In the genomic region with DNA sequence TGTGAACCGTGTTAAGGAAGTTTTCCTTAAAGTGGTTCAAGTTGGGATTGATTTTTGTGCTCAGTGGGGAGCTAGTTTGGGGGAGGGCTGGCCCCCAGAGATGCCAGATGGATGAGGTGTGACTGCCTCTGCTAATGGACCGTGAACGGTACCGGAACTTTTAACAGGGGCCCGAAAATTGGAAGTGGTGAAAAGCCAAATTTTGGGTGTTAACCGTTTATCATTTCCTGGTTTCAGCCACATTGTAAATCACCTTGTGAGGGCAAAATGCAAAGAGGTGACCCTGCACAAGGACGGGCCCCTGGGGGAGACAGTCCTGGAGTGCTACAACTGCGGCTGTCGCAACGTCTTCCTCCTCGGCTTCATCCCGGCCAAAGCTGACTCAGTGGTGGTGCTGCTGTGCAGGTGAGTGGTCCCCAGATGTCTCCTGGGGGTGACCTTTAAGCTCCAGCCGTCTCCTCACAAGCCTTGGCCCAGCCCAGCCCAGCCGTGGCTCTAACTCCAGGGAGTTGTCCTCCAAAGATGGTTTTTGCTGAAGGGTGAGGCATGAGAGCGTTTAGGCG, we compare ENCODE assay signal across 10 cellular contexts. TPM values are rescaled to one million over a fixed set of nuclear protein-coding genes. Genes with fewer than 3 reads are reported as not detected.
DNase-seq lines count a peak whose midpoint lies in the region; ATAC-seq and TF ChIP-seq lines count a peak whose summit lies in the region.
"Had no signal": no experiment of that assay in that cellular context is flagged by ENCODE, and none has a peak within 500 bp of the region (broad histone marks: within the 10 kb centered on the region; RNA-seq: fewer than 3 reads in every experiment).

No MANE protein-coding gene starts in this region.

- no peak overlapping the region for H2BK120ac ChIP-seq in IMR-90 (ENCODE audit: low read depth, low read length)

- 0 out of 2 replicates have a peak overlapping the region, but pooled peaks have one; percentile 40 for H3K23ac ChIP-seq in IMR-90 (ENCODE audit: low read depth, low read length)

- ATAC-seq in IMR-90 (ENCODE audit: low read depth) = no peak
- no peak for ATAC-seq in left lung
- ATAC-seq in esophagus mucosa = no peak
- no peak for ATAC-seq in HG02852 (IDR thresholded peaks at IDR 0.05; ENCODE audit: unreplicated experiment)

- H2AK9ac ChIP-seq in IMR-90 (replicated peaks; ENCODE audit: low read depth, low read length, poor library complexity) = no peak overlapping the region

- H4K20me1 ChIP-seq in IMR-90 (ENCODE audit: insufficient read depth, low read length) = peaks cover 71% of the 10 kb centered on the region

- H3K27ac ChIP-seq in IMR-90 (ENCODE audit: insufficient read depth, low read length) (no peak overlapping the region), ascending aorta (peak overlapping the region; percentile 81 to 90), left lung (peak overlapping the region; percentile 75 to 96), testis (peak overlapping the region; percentile 75 to 86)

- POLR2A ChIA-PET in IMR-90 (lab: Charles Lee; ENCODE audit: unreplicated experiment) = no interaction called here

- WGBS in IMR-90 (ENCODE audit: extremely low coverage in 2 of 2, insufficient read length in 1 of 2), 2 experiments = 68% methylated on average over 7 of the region's 16 CpGs; no CpG with 5 or more reads in 1 of the 2 experiments
- WGBS in testis, 2 donors = 45 to 53% methylated on average over 15 to 16 of the region's 16 CpGs

- H2BK15ac ChIP-seq in IMR-90 (ENCODE audit: low read depth, low read length) = no peak overlapping the region

- H3K79me1 ChIP-seq in IMR-90 (ENCODE audit: low read depth in 1 of 2, low read length in 2 of 2) = peaks cover 34 to 85% of the 10 kb centered on the region in 2 experiments

- BruUV-seq in IMR-90 (replicated peaks; lab: Mats Ljungman, UMichigan) = no TSS peak

- no peak overlapping the region for H3K4me2 ChIP-seq in IMR-90 (ENCODE audit: low read depth, low read length)

- H3K4ac ChIP-seq in IMR-90 (ENCODE audit: low read depth, low read length) = no peak overlapping the region

- H3K36me3 ChIP-seq in IMR-90 (ENCODE audit: control insufficient read depth, insufficient read depth, low read length) (peaks cover 55% of the 10 kb centered on the region), ascending aorta (peaks cover 49% of the 10 kb centered on the region in 2 donors), left lung (peaks cover 4 to 68% of the 10 kb centered on the region in 2 donors), testis (ENCODE audit: low read depth, missing control alignments) (no peaks in the 10 kb centered on the region)

- no peak overlapping the region for H4K8ac ChIP-seq in IMR-90 (ENCODE audit: low read depth in 2 of 2, low read length in 2 of 2)

- no peak overlapping the region for H3K56ac ChIP-seq in IMR-90 (ENCODE audit: extremely low read depth, insufficient read depth, low read length)

- in situ Hi-C loops in IMR-90 (cut with MboI; ENCODE audit: low sequenced_read_pairs) = loop anchor here (5.0 kb wide), 1 partner anchor 398 kb away; no protein-coding TSS in a partner anchor

- H3K27me3 ChIP-seq in IMR-90 (ENCODE audit: control insufficient read depth, insufficient read depth, low read length) = no peaks in the 10 kb centered on the region
- no peaks in the 10 kb centered on the region for H3K27me3 ChIP-seq in ascending aorta
- H3K27me3 ChIP-seq in left lung = no peaks in the 10 kb centered on the region
- H3K27me3 ChIP-seq in testis = no peaks in the 10 kb centered on the region

- H3K18ac ChIP-seq in IMR-90 (ENCODE audit: low read depth, low read length) = no peak overlapping the region

- TF ChIP-seq CTCF in IMR-90 (conservative IDR thresholded peaks at IDR 0.05; ENCODE audit: low read depth, low read length) (no peak), ascending aorta (IDR thresholded peaks at IDR 0.05) (no peak), left lung (IDR thresholded peaks at IDR 0.05) (no peak), testis (IDR thresholded peaks at IDR 0.05) (no peak)

- H4K5ac ChIP-seq in IMR-90 (ENCODE audit: low read depth, low read length) = no peak overlapping the region

- no peaks in the 10 kb centered on the region for H3K9me1 ChIP-seq in IMR-90 (ENCODE audit: insufficient read depth, low read length)

- H3K14ac ChIP-seq in IMR-90 (replicated peaks; ENCODE audit: low read depth, low read length) = no peak overlapping the region

- intact Hi-C loops in IMR-90 (cut with micrococcal nuclease) (loop anchor here (5.0 to 10.0 kb wide), 2 partner anchors 175 to 278 kb away; partner anchors contain the start of gene UBA52), ascending aorta (cut with DNase I) (loop anchor here (2.0 to 10.0 kb wide), 3 partner anchors 165 to 393 kb away; partner anchors contain the start of gene CRTC1), left lung (cut with DNase I) (loop anchor here in 1 of 2 donors (10.0 kb wide), 1 partner anchor 395 kb away; no protein-coding TSS in a partner anchor), testis (cut with DNase I; ENCODE audit: low total_unique reads) (loop anchor here (10.0 kb wide), 1 partner anchor 255 kb away; no protein-coding TSS in a partner anchor)

- TF ChIP-seq POLR2A in IMR-90 (IDR thresholded peaks at IDR 0.05; ENCODE audit: low read depth, low read length) = no peak
- no peak for TF ChIP-seq POLR2A in testis (IDR thresholded peaks at IDR 0.05)

- DNase-seq in IMR-90 (no peak), ascending aorta (ENCODE audit: low spot score in 2 of 2) (no peak), left lung (no peak), testis (no peak), NCI-H187 (lab: John Stamatoyannopoulos, UW) (no peak)
- DNase-seq: activated CD8-positive, alpha-beta memory T cell treated with anti-CD3 and anti-CD28 coated beads, Interleukin-2, amount 50 U/mL, for 4 hours; NCI-H146 had no signal

- CTCF ChIA-PET in IMR-90 (lab: Yijun Ruan, JAX) = no interaction called here

- no peaks in the 10 kb centered on the region for H3K9me3 ChIP-seq in IMR-90 (ENCODE audit: control insufficient read depth, insufficient read depth, low read length)
- H3K9me3 ChIP-seq in ascending aorta = no peaks in the 10 kb centered on the region
- no peaks in the 10 kb centered on the region for H3K9me3 ChIP-seq in left lung
- no peaks in the 10 kb centered on the region for H3K9me3 ChIP-seq in testis

- no peak for TF ChIP-seq RAD21 in IMR-90 (IDR thresholded peaks at IDR 0.05; ENCODE audit: low read length)

- no peak overlapping the region for H2BK20ac ChIP-seq in IMR-90 (ENCODE audit: low read depth, low read length)

- peaks cover 11% of the 10 kb centered on the region for H3K4me1 ChIP-seq in IMR-90 (ENCODE audit: control insufficient read depth, insufficient read depth, low read length)
- peaks cover 23 to 43% of the 10 kb centered on the region in 2 donors for H3K4me1 ChIP-seq in ascending aorta
- peaks cover 28 to 58% of the 10 kb centered on the region in 2 donors for H3K4me1 ChIP-seq in left lung
- peaks cover 50% of the 10 kb centered on the region for H3K4me1 ChIP-seq in testis

- H2AFZ ChIP-seq in IMR-90 (replicated peaks; ENCODE audit: low read length, poor library complexity) = no peak overlapping the region

- H3K4me3 ChIP-seq in IMR-90 (ENCODE audit: insufficient read depth, low read depth, low read length) = no peak overlapping the region
- H3K4me3 ChIP-seq in ascending aorta = no peak overlapping the region
- H3K4me3 ChIP-seq in left lung = no peak overlapping the region
- H3K4me3 ChIP-seq in testis = no peak overlapping the region

- dilution Hi-C loops in IMR-90 (cut with HindIII; ENCODE audit: low sequenced_read_pairs, unreplicated experiment) = no loop called here

- no peak overlapping the region for H3K9ac ChIP-seq in IMR-90 (ENCODE audit: low read depth, low read length)

- no peak overlapping the region for H2BK5ac ChIP-seq in IMR-90 (ENCODE audit: low read depth, low read length, poor library complexity, severe bottlenecking)

- no peak overlapping the region for H2AK5ac ChIP-seq in IMR-90 (ENCODE audit: low read depth, low read length)

- no peak overlapping the region for H4K91ac ChIP-seq in IMR-90 (ENCODE audit: insufficient read depth, low read depth, low read length)

TF ChIP-seq in IMR-90, 13 proteins besides CTCF, POLR2A, EP300 and RAD21 (continues in another document):
- no peak for TF ChIP-seq SMC3 (IDR thresholded peaks at IDR 0.05; ENCODE audit: low read depth, low read length)
- no peak for TF ChIP-seq RFX5 (IDR thresholded peaks at IDR 0.05; ENCODE audit: low read depth, low read length)
- TF ChIP-seq USF2 (IDR thresholded peaks at IDR 0.05; ENCODE audit: low read depth, low read length) = no peak
- no peak for TF ChIP-seq NFE2L2 (IDR thresholded peaks at IDR 0.05; ENCODE audit: low read depth, low read length)

RNA-seq across cellular contexts. Expression of gene UPF1, which starts 18.2 kb away (rescaled TPM):
- total RNA-seq in IMR-90 (2012; rRNA removed) = 31.2 and 31.4 TPM in 2 replicates
- 39.2 and 50.3 TPM in 2 replicates for polyA plus RNA-seq in IMR-90 (2012; rRNA removed)
- 19.9 and 28.2 TPM in 2 replicates for polyA plus RNA-seq in IMR-90 (2012; cell fraction: cytosol; rRNA removed)
- polyA plus RNA-seq in IMR-90 (2012; cell fraction: nucleus; rRNA removed; ENCODE audit: low replicate concordance) = 76.6 and 116 TPM in 2 replicates
- total RNA-seq in ascending aorta = 225 TPM
- total RNA-seq in left lung = 10 to 100 TPM; 66.9 to 80.9 TPM
- 100 to 1,000 TPM; 176 to 188 TPM for total RNA-seq in testis
- 99.0 TPM for polyA plus RNA-seq in testis (ENCODE audit: insufficient read depth, low read depth, low replicate concordance)
- total RNA-seq in esophagus mucosa = 38.4 TPM

RNA-seq across cellular contexts. Expression of gene CERS1, which starts 46.0 kb away (rescaled TPM):
- 0.56 and 0.90 TPM in 2 replicates for total RNA-seq in IMR-90 (2012; rRNA removed)
- polyA plus RNA-seq in IMR-90 (2012; rRNA removed) = 4.1 and 4.3 TPM in 2 replicates
- 2.1 and 8.4 TPM in 2 replicates for polyA plus RNA-seq in IMR-90 (2012; cell fraction: cytosol; rRNA removed)
- polyA plus RNA-seq in IMR-90 (2012; cell fraction: nucleus; rRNA removed; ENCODE audit: low replicate concordance) = 2.4 and 8.1 TPM in 2 replicates
- not detected for total RNA-seq in ascending aorta
- under 1 TPM; 0.20 to 0.24 TPM for total RNA-seq in left lung
- total RNA-seq in testis = 10 to 100 TPM; 64.5 to 73.2 TPM
- polyA plus RNA-seq in testis (ENCODE audit: insufficient read depth, low read depth, low replicate concordance) = 43.0 TPM
- total RNA-seq in esophagus mucosa = not detected

RNA-seq across cellular contexts. Expression of gene COMP, which starts 58.8 kb away (rescaled TPM):
- total RNA-seq in IMR-90 (2012; rRNA removed) (under 0.01 TPM in 2 replicates), ascending aorta (5.0 TPM), left lung (10 to 100 TPM in 1 of 2 donors, 1 to 10 TPM in 1; 1.9 to 47.7 TPM), testis (1 to 10 TPM; 3.8 to 7.1 TPM), esophagus mucosa (0.16 TPM)
- polyA plus RNA-seq in IMR-90 (2012; rRNA removed) (0.34 and 0.43 TPM in 2 replicates), testis (ENCODE audit: insufficient read depth, low read depth, low replicate concordance) (23.4 TPM)
- polyA plus RNA-seq in IMR-90 (2012; cell fraction: cytosol; rRNA removed) = 0.16 and 0.34 TPM in 2 replicates
- polyA plus RNA-seq in IMR-90 (2012; cell fraction: nucleus; rRNA removed; ENCODE audit: low replicate concordance) = 0.17 and 0.36 TPM in 2 replicates
- polyA plus RNA-seq: neural cell had no signal

Comparison
In these comparisons a context has a peak if more than half of its experiments do, and no peak if none do; other contexts are left out.
1. RNA of gene CERS1, which starts 46.0 kb away (total RNA-seq): 64.5 to 73.2 TPM in testis; 0.56 to 0.90 TPM in IMR-90, 0.20 to 0.24 TPM in left lung, not detected in ascending aorta (single experiment) and not detected in esophagus mucosa (single experiment); every median in the first group is over 10 times any median in the second.